19 cellular contexts compared by ENCODE assay signal in the genomic region with DNA sequence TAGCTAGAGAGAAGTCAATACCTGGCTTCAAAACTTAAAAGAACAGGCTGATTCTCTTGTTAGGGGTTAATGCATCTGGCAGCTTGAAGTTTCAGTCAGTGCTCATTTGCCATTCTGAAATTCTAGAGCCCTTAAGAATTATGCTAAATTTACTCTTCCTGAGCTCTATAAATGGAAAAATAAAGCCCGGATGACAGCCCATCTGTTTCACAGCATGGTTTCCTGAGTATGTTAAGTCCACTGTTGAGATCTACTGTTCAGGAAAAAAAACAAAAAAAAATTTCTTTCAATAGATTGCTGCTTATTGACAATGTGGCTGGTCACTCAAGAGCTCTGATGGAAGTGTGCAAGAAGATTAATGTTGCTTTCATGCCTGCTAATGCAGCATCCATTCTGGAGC.
A peak's percentile ranks its signal among the peaks of the same experiment; 100 is the strongest.
DNase-seq lines count a peak whose midpoint lies in the region; TF ChIP-seq lines count a peak whose summit lies in the region.
"Had no signal": no experiment of that assay in that cellular context is flagged by ENCODE, and none has a peak within 500 bp of the region (broad histone marks: within the 10 kb centered on the region; RNA-seq: fewer than 3 reads in every experiment).

No MANE protein-coding gene starts in this region.

- no peaks in the 10 kb centered on the region for H3K9me3 ChIP-seq in MM.1S (replicated peaks; ENCODE audit: insufficient read depth, low read length)
- no peaks in the 10 kb centered on the region for H3K9me3 ChIP-seq in Peyer's patch

- TF ChIP-seq CTCF in MM.1S (IDR thresholded peaks at IDR 0.05; ENCODE audit: low read length) (no peak), Peyer's patch (IDR thresholded peaks at IDR 0.05) (no peak)

- H3K9ac ChIP-seq in MM.1S (ENCODE audit: low read length) = no peak overlapping the region

- DNase-seq in DMS 273 (lab: John Stamatoyannopoulos, UW; ENCODE audit: unreplicated experiment) = peak; percentile 58
- DNase-seq in MM.1S = peak; percentile 50
- peak; percentile 23 for DNase-seq in NCI-H69 (lab: John Stamatoyannopoulos, UW)
- DNase-seq in pons (ENCODE audit: low spot score) = peak; percentile 23
- DNase-seq in Peyer's patch = no peak
- no peak for DNase-seq in NCI-H187 (lab: John Stamatoyannopoulos, UW)
- no peak for DNase-seq in epidermal melanocyte (ENCODE audit: insufficient read length, low spot score)
- DNase-seq: Calu3, GF-D8, H7, NCI-H1092, NCI-H1436 treated with DMSO at 0.1 percent for 48 hours, NCI-H2029 treated with DMSO at 0.1 percent for 48 hours, NCI-H226, NCI-H510A treated with DMSO at 0.1 percent for 48 hours, NCI-H82, SHP77 treated with DMSO at 0.1 percent for 48 hours, T-helper 17 cell, T1000 had no signal

- H3K9me2 ChIP-seq in MM.1S (replicated peaks; ENCODE audit: insufficient read depth, low read length) = no peaks in the 10 kb centered on the region

- no peaks in the 10 kb centered on the region for H3K36me3 ChIP-seq in MM.1S (replicated peaks; ENCODE audit: insufficient read depth, low read length)
- no peaks in the 10 kb centered on the region for H3K36me3 ChIP-seq in Peyer's patch

- H3K79me2 ChIP-seq in MM.1S (ENCODE audit: low read length) = no peaks in the 10 kb centered on the region

- H3K27ac ChIP-seq in MM.1S (ENCODE audit: low read length) (no peak overlapping the region), Peyer's patch (no peak overlapping the region)

- H3K4me3 ChIP-seq in MM.1S (ENCODE audit: low read length) (no peak overlapping the region; the same call in 1 of the 2 replicates), Peyer's patch (no peak overlapping the region)

- TF ChIP-seq POLR2A in Peyer's patch (IDR thresholded peaks at IDR 0.05) = no peak

- peaks cover 10% of the 10 kb centered on the region; the same call in 1 of the 2 replicates for H3F3A ChIP-seq in MM.1S (ENCODE audit: insufficient read depth, low read length)

- peak overlapping the region; percentile 64; the same call in 1 of the 2 replicates for H3K4me2 ChIP-seq in MM.1S (ENCODE audit: low read depth, low read length)

- no peak overlapping the region for H2AFZ ChIP-seq in MM.1S (ENCODE audit: low read length)

- no peaks in the 10 kb centered on the region for H4K20me1 ChIP-seq in MM.1S (ENCODE audit: insufficient read depth, low read length)

- H3K27me3 ChIP-seq in MM.1S (replicated peaks; ENCODE audit: insufficient read depth, low read length) = peaks cover 37% of the 10 kb centered on the region
- H3K27me3 ChIP-seq in Peyer's patch = no peaks in the 10 kb centered on the region

- H3K4me1 ChIP-seq in MM.1S (ENCODE audit: low read length) = peaks cover 5% of the 10 kb centered on the region; the same call in 1 of the 2 replicates
- H3K4me1 ChIP-seq in Peyer's patch = no peaks in the 10 kb centered on the region

Comparison
In these comparisons a context has a peak if more than half of its experiments do, and no peak if none do; other contexts are left out.
1. DNase-seq: peak in DMS 273 (single experiment), MM.1S (single experiment), NCI-H69 (single experiment) and pons (single experiment); none in Peyer's patch (0 of 3), NCI-H187 (0 of 2) and epidermal melanocyte (single experiment).